16 cellular contexts compared by ENCODE assay signal in genomic region chr10:60479305-60480020, GRCh38.
A peak's percentile ranks its signal among the peaks of the same experiment; 100 is the strongest.
DNase-seq lines count a peak whose midpoint lies in the region; ATAC-seq, FAIRE-seq and TF ChIP-seq lines count a peak whose summit lies in the region.
"Had no signal": no experiment of that assay in that cellular context is flagged by ENCODE, and none has a peak within 500 bp of the region (broad histone marks: within the 10 kb centered on the region; RNA-seq: fewer than 3 reads in every experiment).

No MANE protein-coding gene starts in this region.

- DNase-seq in ELR (ENCODE audit: low read depth) (peak; percentile 3), H54 (ENCODE audit: insufficient read length, low spot score) (no peak), adipocyte (ENCODE audit: low read depth) (peak; percentile 57), T-helper 17 cell (no peak), upper lobe of right lung (no peak)
- DNase-seq in effector CD4-positive, alpha-beta T cell: no peak
- no peak for DNase-seq in CD8-positive, alpha-beta T cell
- DNase-seq: DMS79 treated with DMSO at 0.1 percent for 48 hours; effector memory CD8-positive, alpha-beta T cell; H7; kidney; NCI-H1092; psoas muscle had no signal

- TF ChIP-seq POLR2A in H54 (IDR thresholded peaks at IDR 0.05; ENCODE audit: low read depth, low read length): no peak

- no peaks in the 10 kb centered on the region for H3K27me3 ChIP-seq in adipocyte (replicated peaks; ENCODE audit: control insufficient read depth, insufficient read depth, low read length)
- H3K27me3 ChIP-seq in iPS-20b (ENCODE audit: insufficient read depth, low read length): no peaks in the 10 kb centered on the region
- no peaks in the 10 kb centered on the region for H3K27me3 ChIP-seq in CD8-positive, alpha-beta T cell (ENCODE audit: insufficient read depth, low read length)
- H3K27me3 ChIP-seq in upper lobe of right lung: no peaks in the 10 kb centered on the region

- H3K36me3 ChIP-seq in adipocyte (ENCODE audit: control insufficient read depth, insufficient read depth, low read length, severe bottlenecking) (no peaks in the 10 kb centered on the region), iPS-20b (ENCODE audit: insufficient read depth, low read depth, low read length) (no peaks in the 10 kb centered on the region), upper lobe of right lung (no peaks in the 10 kb centered on the region)
- H3K36me3 ChIP-seq in CD8-positive, alpha-beta T cell (ENCODE audit: insufficient read depth, low read length): no peaks in the 10 kb centered on the region

- TF ChIP-seq CTCF in CD8-positive, alpha-beta T cell (IDR thresholded peaks at IDR 0.05): no peak
- no peak for TF ChIP-seq CTCF in upper lobe of right lung (IDR thresholded peaks at IDR 0.05)

- H3K36me3 Mint-ChIP-seq in CD8-positive, alpha-beta T cell: no peaks in the 10 kb centered on the region
- H3K36me3 Mint-ChIP-seq in T-helper 17 cell (ENCODE audit: low read depth): no peaks in the 10 kb centered on the region

- H3K4me1 ChIP-seq in adipocyte (ENCODE audit: control insufficient read depth, insufficient read depth, low read length) (peaks cover 9% of the 10 kb centered on the region), iPS-20b (ENCODE audit: insufficient read depth, low read length) (peaks cover 19% of the 10 kb centered on the region), upper lobe of right lung (no peaks in the 10 kb centered on the region)
- no peaks in the 10 kb centered on the region for H3K4me1 ChIP-seq in CD8-positive, alpha-beta T cell (ENCODE audit: insufficient read depth, low read length)

- no peaks in the 10 kb centered on the region for H3K9me3 ChIP-seq in adipocyte (ENCODE audit: control insufficient read depth, low read length)
- H3K9me3 ChIP-seq in iPS-20b (ENCODE audit: insufficient read depth, low read depth, low read length): no peaks in the 10 kb centered on the region
- H3K9me3 ChIP-seq in CD8-positive, alpha-beta T cell (ENCODE audit: low read length): no peaks in the 10 kb centered on the region
- no peaks in the 10 kb centered on the region for H3K9me3 ChIP-seq in T-helper 17 cell (ENCODE audit: control insufficient read depth, low read length, poor library complexity, severe bottlenecking)
- no peaks in the 10 kb centered on the region for H3K9me3 ChIP-seq in upper lobe of right lung
- H3K9me3 ChIP-seq: psoas muscle had no signal

- no peak for ATAC-seq in CD8-positive, alpha-beta T cell
- ATAC-seq in T-helper 17 cell: no peak
- ATAC-seq in upper lobe of right lung: no peak
- ATAC-seq: effector memory CD8-positive, alpha-beta T cell; psoas muscle had no signal

- H3K9ac ChIP-seq in adipocyte (ENCODE audit: low read length) (no peak overlapping the region), iPS-20b (ENCODE audit: low read depth, low read length) (no peak overlapping the region)

- intact Hi-C loops in CD8-positive, alpha-beta T cell (cut with DNase I, micrococcal nuclease): no loop called here
- intact Hi-C loops in upper lobe of right lung (cut with DNase I): no loop called here

- H3K27ac Mint-ChIP-seq in CD8-positive, alpha-beta T cell: no peak overlapping the region
- no peak overlapping the region for H3K27ac Mint-ChIP-seq in T-helper 17 cell
- H3K27ac Mint-ChIP-seq: activated T-helper 1 cell treated with anti-CD3 and anti-CD28 coated beads, Interleukin-12 subunit alpha, Interleukin-12 subunit beta, Interleukin-2, Interleukin-4 antibody, amounts not matched to agents 30 ng/mL and 10 ng/mL and 1 ng/mL, durations not matched to agents 14 hours and 24 hours and 36 hours; effector memory CD8-positive, alpha-beta T cell had no signal

- peak; percentile 83 for FAIRE-seq in H54 (lab: Jason Lieb, UNC)
- FAIRE-seq: GM12891, kidney had no signal

- no peak overlapping the region for H3K4me3 Mint-ChIP-seq in CD8-positive, alpha-beta T cell
- H3K4me3 Mint-ChIP-seq in T-helper 17 cell: no peak overlapping the region
- H3K4me3 Mint-ChIP-seq: activated T-helper 1 cell treated with anti-CD3 and anti-CD28 coated beads, Interleukin-12 subunit alpha, Interleukin-12 subunit beta, Interleukin-2, Interleukin-4 antibody, amounts not matched to agents 30 ng/mL and 10 ng/mL and 1 ng/mL, durations not matched to agents 14 hours and 24 hours and 36 hours; effector memory CD8-positive, alpha-beta T cell had no signal

- H3K9me3 Mint-ChIP-seq in CD8-positive, alpha-beta T cell: no peaks in the 10 kb centered on the region
- H3K9me3 Mint-ChIP-seq: activated T-helper 1 cell treated with anti-CD3 and anti-CD28 coated beads, Interleukin-12 subunit alpha, Interleukin-12 subunit beta, Interleukin-2, Interleukin-4 antibody, amounts not matched to agents 30 ng/mL and 10 ng/mL and 1 ng/mL, durations not matched to agents 14 hours and 24 hours and 36 hours; effector memory CD8-positive, alpha-beta T cell had no signal

- H3K27ac ChIP-seq in iPS-20b (ENCODE audit: low read length) (no peak overlapping the region), upper lobe of right lung (no peak overlapping the region)
- H3K27ac ChIP-seq in CD8-positive, alpha-beta T cell (ENCODE audit: low read depth, low read length): no peak overlapping the region

- no peak overlapping the region for H3K4me3 ChIP-seq in adipocyte (ENCODE audit: low read length)
- peak overlapping the region; percentile 18; the same call in 1 of the 2 replicates for H3K4me3 ChIP-seq in iPS-20b (ENCODE audit: low read length)
- H3K4me3 ChIP-seq in CD8-positive, alpha-beta T cell (ENCODE audit: low read depth, low read length): no peak overlapping the region
- H3K4me3 ChIP-seq in upper lobe of right lung: no peak overlapping the region
- H3K4me3 ChIP-seq: psoas muscle had no signal

- POLR2A ChIA-PET in CD8-positive, alpha-beta T cell (lab: Charles Lee): no interaction called here

- H3K4me1 Mint-ChIP-seq in CD8-positive, alpha-beta T cell (ENCODE audit: low read depth): no peaks in the 10 kb centered on the region
- H3K4me1 Mint-ChIP-seq in T-helper 17 cell: peaks cover 4% of the 10 kb centered on the region

- no peaks in the 10 kb centered on the region for H3K27me3 Mint-ChIP-seq in CD8-positive, alpha-beta T cell (ENCODE audit: low read depth)
- H3K27me3 Mint-ChIP-seq in T-helper 17 cell: no peaks in the 10 kb centered on the region
- H3K27me3 Mint-ChIP-seq: effector memory CD8-positive, alpha-beta T cell had no signal

- CTCF ChIA-PET in CD8-positive, alpha-beta T cell (lab: Charles Lee): no interaction called here

Comparison
In these comparisons a context has a peak if more than half of its experiments do, and no peak if none do; other contexts are left out.
1. DNase-seq: peak in ELR (single experiment) and adipocyte (single experiment); none in H54 (single experiment), effector CD4-positive, alpha-beta T cell (single experiment), CD8-positive, alpha-beta T cell (0 of 7), T-helper 17 cell (0 of 3) and upper lobe of right lung (single experiment).